In genomic region chr6:106056060-106056737, GRCh38 we compare ENCODE assay signal across 18 cellular contexts. TPM values are rescaled to one million over a fixed set of nuclear protein-coding genes. Genes with fewer than 3 reads are reported as not detected.
DNase-seq lines count a peak whose midpoint lies in the region; ATAC-seq, FAIRE-seq and TF ChIP-seq lines count a peak whose summit lies in the region.
"Had no signal": no experiment of that assay in that cellular context is flagged by ENCODE, and none has a peak within 500 bp of the region (broad histone marks: within the 10 kb centered on the region; RNA-seq: fewer than 3 reads in every experiment).

No MANE protein-coding gene starts in this region.

- peak overlapping the region; percentile 51 for H3K4me3 Mint-ChIP-seq in activated T-cell treated with anti-CD3 and anti-CD28 coated beads, Interleukin-2, amount 50 U/mL, for 4 hours
- no peak overlapping the region for H3K4me3 Mint-ChIP-seq in activated T-cell treated with anti-CD3 and anti-CD28 coated beads, Interleukin-2, amount 50 U/mL, for 24 hours
- no peak overlapping the region for H3K4me3 Mint-ChIP-seq in type B pancreatic cell

- H3K27ac ChIP-seq in K562 (ENCODE audit: extremely low read depth, low read depth, low read length) (no peak overlapping the region), osteoblast (ENCODE audit: low read depth, low read length) (no peak overlapping the region)
- H3K27ac ChIP-seq: left ventricle myocardium inferior, pancreas, suprapubic skin had no signal

- ATAC-seq in activated T-cell treated with anti-CD3 and anti-CD28 coated beads, Interleukin-2, amount 50 U/mL, for 4 hours = peak in 1 of 2 donors; percentile 48
- peak; percentile 57; the same call in 1 of the 3 replicates for ATAC-seq in K562

- H3K4me1 ChIP-seq in K562 (replicated peaks in 1 of 2; ENCODE audit: control insufficient read depth in 2 of 2, insufficient read depth in 2 of 2, low read length in 2 of 2) (no peaks in the 10 kb centered on the region; a peak in 1 of 5 replicates), osteoblast (ENCODE audit: insufficient read depth, low read length) (no peaks in the 10 kb centered on the region)
- H3K4me1 ChIP-seq: left ventricle myocardium inferior had no signal

- CTCF ChIA-PET in K562 (lab: Yijun Ruan, JAX; ENCODE audit: low intra/inter-chr PET ratio) = no interaction called here

- POLR2A ChIA-PET in K562 (lab: Yijun Ruan, JAX) = interaction anchor here (0.6 to 1.8 kb wide), 4 partner anchors 9 to 411 kb away, joined by 3 to 6 read pairs (median 4); no protein-coding TSS in a partner anchor

- H3K36me3 ChIP-seq in K562 (ENCODE audit: control insufficient read depth, insufficient read depth, low read length) = no peaks in the 10 kb centered on the region
- no peaks in the 10 kb centered on the region for H3K36me3 ChIP-seq in osteoblast (ENCODE audit: insufficient read depth, low read length)
- H3K36me3 ChIP-seq: left ventricle myocardium inferior, pancreas, suprapubic skin had no signal

- H3K4me3 ChIP-seq in LNCaP clone FGC (ENCODE audit: low read depth, low read length) (no peak overlapping the region), K562 (no peak overlapping the region), osteoblast (ENCODE audit: insufficient read depth, low read length) (no peak overlapping the region)
- H3K4me3 ChIP-seq: left ventricle myocardium inferior, pancreas, suprapubic skin had no signal

- intact Hi-C loops in K562 (cut with micrococcal nuclease) = no loop called here

- no peak for DNase-seq in activated T-cell treated with anti-CD3 and anti-CD28 coated beads, Interleukin-2, amount 50 U/mL, for 4 hours
- no peak for DNase-seq in activated T-cell treated with anti-CD3 and anti-CD28 coated beads, Interleukin-2, amount 50 U/mL, for 24 hours
- peak; percentile 23 for DNase-seq in LNCaP clone FGC (ENCODE audit: low read depth)
- peak in 1 of 4 experiments; percentile 18 for DNase-seq in K562 (ENCODE audit: extremely low read depth in 1 of 4, low spot score in 3 of 4)
- DNase-seq in osteoblast (ENCODE audit: insufficient read length, low spot score, missing footprints) = no peak
- no peak for DNase-seq in type B pancreatic cell (ENCODE audit: extremely low spot score, unreplicated experiment)
- no peak for DNase-seq in AG08395 (ENCODE audit: low spot score)
- no peak for DNase-seq in 8988T
- DNase-seq: dermis blood vessel endothelial cell; GOT3; KG1; left ventricle myocardium inferior; pancreas; stimulated activated CD4-positive, alpha-beta T cell treated with anti-CD3 and anti-CD28 coated beads, Interleukin-4, amount 100 ng/mL, for 4 hours; stimulated activated CD8-positive, alpha-beta memory T cell treated with anti-CD3 and anti-CD28 coated beads, Interleukin-4, amount 100 ng/mL, for 48 hours; SW 1271 had no signal

- H3K9me3 ChIP-seq in K562 (replicated peaks; ENCODE audit: control insufficient read depth, insufficient read depth, low read depth, low read length) (no peaks in the 10 kb centered on the region), osteoblast (ENCODE audit: low read depth, low read length) (no peaks in the 10 kb centered on the region)
- H3K9me3 ChIP-seq: left ventricle myocardium inferior, pancreas, suprapubic skin had no signal

- FAIRE-seq in K562 (lab: Jason Lieb, UNC) = no peak
- FAIRE-seq: D721Med, pancreas had no signal

- no peak overlapping the region for H3K9ac ChIP-seq in K562 (ENCODE audit: insufficient read depth in 1 of 2, low read depth in 2 of 2, low read length in 2 of 2)

- no peak for TF ChIP-seq CTCF in LNCaP clone FGC (IDR thresholded peaks at IDR 0.05; ENCODE audit: control insufficient read depth, extremely low read depth, insufficient read depth)
- no peak for TF ChIP-seq CTCF in K562 (IDR thresholded peaks at IDR 0.05 in 2 of 3, conservative IDR thresholded peaks at IDR 0.05 in 1 of 3; ENCODE audit: insufficient read depth in 2 of 3, low read depth in 1 of 3, low read length in 3 of 3)
- TF ChIP-seq CTCF in osteoblast (IDR thresholded peaks at IDR 0.05; ENCODE audit: extremely low read depth, low read depth, low read length) = no peak
- TF ChIP-seq CTCF in type B pancreatic cell (conservative IDR thresholded peaks at IDR 0.05) = no peak

- H3K4me2 ChIP-seq in K562 (ENCODE audit: insufficient read depth, low read length) = no peak overlapping the region
- H3K4me2 ChIP-seq in osteoblast (ENCODE audit: insufficient read depth, low read length) = no peak overlapping the region

- H3K27me3 Mint-ChIP-seq in activated T-cell treated with anti-CD3 and anti-CD28 coated beads, Interleukin-2, amount 50 U/mL, for 4 hours (ENCODE audit: low read depth) = no peaks in the 10 kb centered on the region
- H3K27me3 Mint-ChIP-seq in activated T-cell treated with anti-CD3 and anti-CD28 coated beads, Interleukin-2, amount 50 U/mL, for 24 hours = peaks cover 8% of the 10 kb centered on the region
- peaks cover 3% of the 10 kb centered on the region for H3K27me3 Mint-ChIP-seq in type B pancreatic cell

- no peak for TF ChIP-seq EP300 in K562 (IDR thresholded peaks at IDR 0.05; ENCODE audit: low read length)

- H3K27me3 ChIP-seq in K562 (ENCODE audit: control insufficient read depth in 2 of 2, insufficient read depth in 2 of 2, low read length in 2 of 2) = no peaks in the 10 kb centered on the region; a peak in 1 of 5 replicates
- H3K27me3 ChIP-seq in osteoblast (ENCODE audit: insufficient read depth, low read length) = no peaks in the 10 kb centered on the region
- H3K27me3 ChIP-seq: pancreas, suprapubic skin had no signal

- 0 out of 4 replicates have a peak, but pooled peaks of 1 of the 2 experiments have one; percentile 7 for TF ChIP-seq RAD21 in K562 (CRISPR knock-in tag; conservative IDR thresholded peaks at IDR 0.05 in 1 of 2, IDR thresholded peaks at IDR 0.05 in 1 of 2)

- H4K20me1 ChIP-seq in K562 (replicated peaks; ENCODE audit: control insufficient read depth, insufficient read depth, low read length) = no peaks in the 10 kb centered on the region
- no peaks in the 10 kb centered on the region for H4K20me1 ChIP-seq in osteoblast (ENCODE audit: insufficient read depth, low read length)

- WGBS in K562 (ENCODE audit: insufficient coverage, low coverage, missing lambda C conversion rate) = 0% methylated on average over 5 of the region's 5 CpGs

- BruUV-seq in K562 (replicated peaks; lab: Mats Ljungman, UMichigan) = no TSS peak

- no peaks in the 10 kb centered on the region for H3K36me3 Mint-ChIP-seq in activated T-cell treated with anti-CD3 and anti-CD28 coated beads, Interleukin-2, amount 50 U/mL, for 4 hours (ENCODE audit: insufficient read depth)
- H3K36me3 Mint-ChIP-seq in activated T-cell treated with anti-CD3 and anti-CD28 coated beads, Interleukin-2, amount 50 U/mL, for 24 hours (ENCODE audit: low read depth) = no peaks in the 10 kb centered on the region
- no peaks in the 10 kb centered on the region for H3K36me3 Mint-ChIP-seq in type B pancreatic cell

- H3K9me1 ChIP-seq in K562 (ENCODE audit: control insufficient read depth, insufficient read depth, low read length) = no peaks in the 10 kb centered on the region

- TF ChIP-seq POLR2A in K562 (conservative IDR thresholded peaks at IDR 0.05) = no peak

- H3K79me2 ChIP-seq in K562 (ENCODE audit: control insufficient read depth, insufficient read depth, low read length) (no peaks in the 10 kb centered on the region), osteoblast (ENCODE audit: insufficient read depth, low read length) (no peaks in the 10 kb centered on the region)

- H2AFZ ChIP-seq in K562 (ENCODE audit: low read depth, low read length) (no peak overlapping the region), osteoblast (ENCODE audit: low read length) (peak overlapping the region; percentile 12)

- in situ Hi-C loops in K562 (cut with MboI) = no loop called here

- no peak overlapping the region for H3K27ac Mint-ChIP-seq in activated T-cell treated with anti-CD3 and anti-CD28 coated beads, Interleukin-2, amount 50 U/mL, for 24 hours
- H3K27ac Mint-ChIP-seq in type B pancreatic cell = no peak overlapping the region

- peaks cover 24% of the 10 kb centered on the region for H3K4me1 Mint-ChIP-seq in activated T-cell treated with anti-CD3 and anti-CD28 coated beads, Interleukin-2, amount 50 U/mL, for 4 hours (ENCODE audit: low read depth)
- peaks cover 23% of the 10 kb centered on the region for H3K4me1 Mint-ChIP-seq in activated T-cell treated with anti-CD3 and anti-CD28 coated beads, Interleukin-2, amount 50 U/mL, for 24 hours (ENCODE audit: low read depth)
- H3K4me1 Mint-ChIP-seq in type B pancreatic cell (ENCODE audit: unreplicated experiment) = peaks cover 16% of the 10 kb centered on the region

- H3K9me3 Mint-ChIP-seq in activated T-cell treated with anti-CD3 and anti-CD28 coated beads, Interleukin-2, amount 50 U/mL, for 4 hours = no peaks in the 10 kb centered on the region
- H3K9me3 Mint-ChIP-seq in activated T-cell treated with anti-CD3 and anti-CD28 coated beads, Interleukin-2, amount 50 U/mL, for 24 hours = no peaks in the 10 kb centered on the region
- H3K9me3 Mint-ChIP-seq in type B pancreatic cell = no peaks in the 10 kb centered on the region

TF ChIP-seq in K562, 482 proteins besides CTCF, POLR2A, EP300 and RAD21 (continues in another document):
- TF ChIP-seq GATA2 (CRISPR knock-in tag; IDR thresholded peaks at IDR 0.05) = peak; percentile 40; the same call in 1 of the 2 replicates
- no peak for TF ChIP-seq TARDBP (IDR thresholded peaks at IDR 0.05)
- no peak for TF ChIP-seq LCOR (CRISPR knock-in tag; IDR thresholded peaks at IDR 0.05)
- TF ChIP-seq SOX6 (IDR thresholded peaks at IDR 0.05) = 0 out of 2 replicates have a peak, but pooled peaks have one; percentile 23

RNA-seq across cellular contexts. Expression of gene PRDM1, which starts 29.9 kb away (rescaled TPM):
- 10 to 100 TPM; 43.7 to 96.9 (median 86.0) TPM for total RNA-seq in activated T-cell treated with anti-CD3 and anti-CD28 coated beads, Interleukin-2, amount 50 U/mL, for 4 hours
- total RNA-seq in K562 (2011; cell fraction: chromatin; rRNA removed; ENCODE audit: low replicate concordance) = 1.9 and 4.4 TPM in 2 replicates
- 1.1 and 1.3 TPM in 2 replicates for total RNA-seq in K562 (2011; cell fraction: nucleolus; rRNA removed)
- total RNA-seq in K562 (2011; cell fraction: nucleoplasm; rRNA removed) = 0.95 and 1.1 TPM in 2 replicates
- 0.27 and 0.29 TPM in 2 replicates for total RNA-seq in K562 (2014; rRNA removed)
- total RNA-seq in K562 (2014; rRNA removed; fragmentation: Illumina TruSeq; extraction: Trizol) = 0.40 and 0.61 TPM in 2 replicates
- total RNA-seq in K562 (2015; rRNA removed; fragmentation: Illumina TruSeq; extraction: Trizol) = 0.19 and 0.47 TPM in 2 replicates
- 0.67 and 0.86 TPM in 2 replicates for total RNA-seq in K562 (2021)
- 0.18 and 0.21 TPM in 2 replicates for polyA plus RNA-seq in K562 (2011; rRNA removed)
- polyA plus RNA-seq in K562 (2011; cell fraction: cytosol; rRNA removed) = 0.07 and 0.36 TPM in 2 replicates
- 0.11 and 1.1 TPM in 2 replicates for polyA plus RNA-seq in K562 (2011; cell fraction: nucleus; rRNA removed)
- 0.89 and 1.1 TPM in 2 replicates for polyA plus RNA-seq in K562 (2012)
- 0.89 and 1.4 TPM in 2 replicates for polyA plus RNA-seq in K562 (2014; fragmentation: Illumina TruSeq; extraction: Trizol)
- under 1 TPM; 0.20 to 0.21 TPM for polyA plus RNA-seq in K562 (2014; fragmentation: Nextera tagmentation; extraction: Ambion mirVana)
- 0.09 and 0.13 TPM in 2 replicates for polyA plus RNA-seq in K562 (2014; rRNA removed)
- 0.18 and 0.98 TPM in 2 replicates for polyA minus RNA-seq in K562 (2011; rRNA and poly(A)+ RNA removed)
- 1.1 and 1.6 TPM in 2 replicates for polyA minus RNA-seq in K562 (2011; cell fraction: cytosol; rRNA and poly(A)+ RNA removed)
- 0.94 and 1.00 TPM in 2 replicates for polyA minus RNA-seq in K562 (2011; cell fraction: nucleus; rRNA and poly(A)+ RNA removed)
- total RNA-seq in osteoblast = 1.8 and 2.5 TPM in 2 replicates
- 15.5 and 35.5 TPM in 2 replicates for total RNA-seq in type B pancreatic cell (ENCODE audit: low replicate concordance)
